16 cellular contexts compared by ENCODE assay signal in the genomic region with DNA sequence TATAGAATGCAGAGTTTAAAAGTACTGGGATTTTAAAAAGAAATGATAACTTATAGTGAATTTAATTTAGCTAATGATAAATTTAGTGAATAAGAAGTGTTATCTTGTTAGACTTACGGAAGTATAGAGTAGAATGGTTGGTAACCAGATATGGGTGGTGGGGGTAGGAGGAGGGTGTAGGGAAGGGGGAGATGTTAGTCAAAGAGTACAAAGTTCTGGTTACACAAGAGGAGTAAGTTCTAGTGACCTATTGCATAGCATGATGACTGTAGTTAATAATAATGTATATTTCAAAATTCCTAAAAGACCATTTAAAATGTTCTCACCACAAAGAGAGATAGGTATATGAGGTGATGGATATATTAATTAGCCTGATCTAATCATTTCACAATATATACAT. TPM values are rescaled to one million over a fixed set of nuclear protein-coding genes. Genes with fewer than 3 reads are reported as not detected.
DNase-seq lines count a peak whose midpoint lies in the region; ATAC-seq and TF ChIP-seq lines count a peak whose summit lies in the region.
"Had no signal": no experiment of that assay in that cellular context is flagged by ENCODE, and none has a peak within 500 bp of the region (broad histone marks: within the 10 kb centered on the region; RNA-seq: fewer than 3 reads in every experiment).

No MANE protein-coding gene starts in this region.

- 0 out of 2 replicates have a peak, but pooled peaks cover 7% of the 10 kb centered on the region for H3K4me1 ChIP-seq in GM23338 (ENCODE audit: insufficient read depth)
- H3K4me1 ChIP-seq: parathyroid adenoma had no signal

- H3K9me2 ChIP-seq in GM23338 (ENCODE audit: insufficient read depth): no peaks in the 10 kb centered on the region

- POLR2A ChIA-PET in CD4-positive, alpha-beta T cell (lab: Charles Lee): interaction anchor here (0.7 to 1.0 kb wide), 2 partner anchors 8 to 538 kb away, joined by 4 to 5 read pairs; no protein-coding TSS in a partner anchor

- no peak for TF ChIP-seq CTCF in CD4-positive, alpha-beta T cell (IDR thresholded peaks at IDR 0.05)
- TF ChIP-seq CTCF in HFFc6 (IDR thresholded peaks at IDR 0.05) (no peak), natural killer cell (IDR thresholded peaks at IDR 0.05) (no peak), osteocyte (IDR thresholded peaks at IDR 0.05) (no peak), GM23338 (conservative IDR thresholded peaks at IDR 0.05; ENCODE audit: low read depth in 2 of 2) (no peak)

- no peak for DNase-seq in CD4-positive, alpha-beta T cell
- no peak for DNase-seq in HFFc6
- no peak for DNase-seq in caudate nucleus (lab: John Stamatoyannopoulos, UW)
- DNase-seq in natural killer cell: no peak
- no peak for DNase-seq in nucleus accumbens (lab: John Stamatoyannopoulos, UW)
- DNase-seq in osteocyte (ENCODE audit: extremely low spot score, unreplicated experiment): no peak
- DNase-seq in GM23338 (ENCODE audit: low spot score): no peak
- DNase-seq: activated T-cell treated with anti-CD3 and anti-CD28 coated beads, Interleukin-2, amount 50 U/mL, for 1 hour; effector CD4-positive, alpha-beta T cell; foreskin melanocyte; NCI-H1436 had no signal

- no peak overlapping the region for H2AFZ ChIP-seq in GM23338
- H2AFZ ChIP-seq: parathyroid adenoma had no signal

- no peak for ATAC-seq in CD4-positive, alpha-beta T cell (ENCODE audit: poor library complexity)
- ATAC-seq in natural killer cell (no peak), GM21515 (IDR thresholded peaks at IDR 0.05; ENCODE audit: unreplicated experiment) (no peak), GM23338 (no peak)

- H3K36me3 ChIP-seq in GM23338 (ENCODE audit: insufficient read depth): peaks cover 11% of the 10 kb centered on the region

- peaks cover 51% of the 10 kb centered on the region for H3K36me3 Mint-ChIP-seq in CD4-positive, alpha-beta T cell (ENCODE audit: low read depth)
- peaks cover 33% of the 10 kb centered on the region for H3K36me3 Mint-ChIP-seq in HFFc6 (ENCODE audit: low read depth)
- H3K36me3 Mint-ChIP-seq in natural killer cell: peaks cover 15% of the 10 kb centered on the region
- H3K36me3 Mint-ChIP-seq in osteocyte (ENCODE audit: unreplicated experiment): peaks cover 26% of the 10 kb centered on the region
- peaks cover 43% of the 10 kb centered on the region for H3K36me3 Mint-ChIP-seq in GM23338 (ENCODE audit: low read depth)

- H3K27me3 Mint-ChIP-seq in CD4-positive, alpha-beta T cell: no peaks in the 10 kb centered on the region
- H3K27me3 Mint-ChIP-seq in HFFc6 (ENCODE audit: insufficient read depth) (no peaks in the 10 kb centered on the region), natural killer cell (ENCODE audit: low read depth in 2 of 2) (no peaks in the 10 kb centered on the region), osteocyte (ENCODE audit: unreplicated experiment) (no peaks in the 10 kb centered on the region), GM23338 (ENCODE audit: insufficient read depth, low read depth, poor library complexity) (peaks cover 4% of the 10 kb centered on the region)

- intact Hi-C loops in CD4-positive, alpha-beta T cell (cut with DNase I, micrococcal nuclease): no loop called here
- intact Hi-C loops in natural killer cell (cut with micrococcal nuclease): no loop called here

- H3K27ac Mint-ChIP-seq in CD4-positive, alpha-beta T cell: peak overlapping the region; percentile 80
- H3K27ac Mint-ChIP-seq in HFFc6 (peak overlapping the region; percentile 89; the same call in 1 of the 2 replicates), natural killer cell (peak overlapping the region; percentile 74 to 87), osteocyte (ENCODE audit: unreplicated experiment) (no peak overlapping the region), GM23338 (no peak overlapping the region)
- H3K27ac Mint-ChIP-seq: mesothelial cell of epicardium had no signal

- CTCF ChIA-PET in CD4-positive, alpha-beta T cell (lab: Charles Lee): interaction anchor here (1.0 kb wide), 1 partner anchor 28 kb away, joined by 3 read pairs; no protein-coding TSS in a partner anchor

- H3K27me3 ChIP-seq in CD4-positive, alpha-beta T cell (ENCODE audit: control insufficient read depth, insufficient read depth, low read length): no peaks in the 10 kb centered on the region
- H3K27me3 ChIP-seq in GM23338 (ENCODE audit: insufficient read depth): no peaks in the 10 kb centered on the region
- H3K27me3 ChIP-seq: BLaER1 had no signal

- no peak overlapping the region for H3K4me3 ChIP-seq in GM23338
- H3K4me3 ChIP-seq: BLaER1, SK-N-MC had no signal

- peaks cover 3% of the 10 kb centered on the region; the same call in 1 of the 2 replicates for H4K20me1 ChIP-seq in GM23338 (replicated peaks; ENCODE audit: insufficient read depth)

- H3K4me1 Mint-ChIP-seq in CD4-positive, alpha-beta T cell (ENCODE audit: low read depth): peaks cover 61% of the 10 kb centered on the region
- H3K4me1 Mint-ChIP-seq in HFFc6 (ENCODE audit: low read depth) (peaks cover 48% of the 10 kb centered on the region), natural killer cell (peaks cover 55 to 58% of the 10 kb centered on the region in 2 donors), osteocyte (ENCODE audit: unreplicated experiment) (peaks cover 20% of the 10 kb centered on the region), GM23338 (peaks cover 24% of the 10 kb centered on the region)

- H3K79me2 ChIP-seq in GM23338 (replicated peaks; ENCODE audit: insufficient read depth): peaks cover 99% of the 10 kb centered on the region

- peak overlapping the region; percentile 61 for H3K4me3 Mint-ChIP-seq in CD4-positive, alpha-beta T cell
- no peak overlapping the region for H3K4me3 Mint-ChIP-seq in HFFc6
- H3K4me3 Mint-ChIP-seq in natural killer cell: peak overlapping the region; percentile 58
- no peak overlapping the region for H3K4me3 Mint-ChIP-seq in osteocyte (ENCODE audit: unreplicated experiment)
- H3K4me3 Mint-ChIP-seq in GM23338: no peak overlapping the region
- H3K4me3 Mint-ChIP-seq: mesothelial cell of epicardium had no signal

- H3K27ac ChIP-seq in CD4-positive, alpha-beta T cell (ENCODE audit: low read depth, low read length): no peak overlapping the region
- H3K27ac ChIP-seq in caudate nucleus (ENCODE audit: low read depth, low read length) (peak overlapping the region; percentile 46), GM23338 (ENCODE audit: low read depth) (no peak overlapping the region)
- H3K27ac ChIP-seq: BLaER1, parathyroid adenoma, SK-N-MC had no signal

- peaks cover 19% of the 10 kb centered on the region for H3K9me3 ChIP-seq in CD4-positive, alpha-beta T cell (ENCODE audit: control insufficient read depth, low read length)

- peaks cover 13% of the 10 kb centered on the region for H3K9me3 Mint-ChIP-seq in CD4-positive, alpha-beta T cell
- H3K9me3 Mint-ChIP-seq in HFFc6 (peaks cover 25% of the 10 kb centered on the region), natural killer cell (peaks cover 2 to 8% of the 10 kb centered on the region in 2 donors), osteocyte (ENCODE audit: unreplicated experiment) (peaks cover 20% of the 10 kb centered on the region), GM23338 (peaks cover 30% of the 10 kb centered on the region)

- no peak overlapping the region for H3K4me2 ChIP-seq in GM23338

- H3F3A ChIP-seq in GM23338 (replicated peaks; ENCODE audit: low read depth): no peaks in the 10 kb centered on the region

TF ChIP-seq in GM23338, 12 proteins besides CTCF, POLR2A, EP300 and RAD21:
- no peak for TF ChIP-seq ZNF331 (CRISPR knock-in tag; IDR thresholded peaks at IDR 0.05; ENCODE audit: low read depth)

RNA-seq across cellular contexts. Expression of a gene that starts 30.7 kb away (rescaled TPM):
- total RNA-seq in CD4-positive, alpha-beta T cell: 10 to 100 TPM; 55.5 to 56.8 TPM
- total RNA-seq in HFFc6 (2021; fragmentation: NEBNext Ultra II Directional; extraction: Animal tissue kit (Norgen Biotek cat#: 25700)): 10 to 100 TPM; 12.5 to 21.1 (median 16.9) TPM
- total RNA-seq in natural killer cell: 10 to 100 TPM; 58.6 to 71.6 (median 65.9) TPM
- total RNA-seq in osteocyte: 9.9 and 11.0 TPM in 2 replicates
- total RNA-seq in GM23338 (2014; rRNA removed; shearing (Covaris generic)): 39.0 and 44.5 TPM in 2 replicates
- 25.2 and 30.1 TPM in 2 replicates for polyA plus RNA-seq in GM23338 (2016; fragmentation: Nextera tagmentation; extraction: Ambion mirVana)

Comparison
In these comparisons a context has a peak if more than half of its experiments do, and no peak if none do; other contexts are left out.
1. H3K27ac Mint-ChIP-seq: peak in CD4-positive, alpha-beta T cell (single experiment), HFFc6 (single experiment) and natural killer cell (2 of 2); none in osteocyte (single experiment) and GM23338 (single experiment).
2. H3K4me3 Mint-ChIP-seq: peak in CD4-positive, alpha-beta T cell (single experiment) and natural killer cell (single experiment); none in HFFc6 (single experiment), osteocyte (single experiment) and GM23338 (single experiment).